9 cellular contexts compared by ENCODE assay signal in the genomic region with DNA sequence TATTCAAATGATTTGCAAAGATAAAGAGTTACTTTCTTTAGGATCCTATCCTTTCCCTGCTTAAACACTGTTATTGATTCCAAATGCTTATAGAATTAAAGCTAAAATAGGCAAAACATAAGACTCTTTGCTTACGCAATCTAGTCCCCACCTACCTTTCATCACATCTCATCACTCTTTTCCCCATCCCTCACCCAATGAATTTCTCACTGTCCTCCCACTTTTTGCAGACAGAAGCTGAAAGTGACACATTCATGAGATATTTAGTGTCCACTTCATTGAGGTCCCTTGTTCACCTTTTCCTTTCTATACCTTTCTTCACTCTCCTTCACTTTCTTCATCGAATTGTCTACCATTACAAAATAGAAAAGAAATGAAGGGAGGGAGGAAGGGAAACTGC. TPM values are rescaled to one million over a fixed set of nuclear protein-coding genes. Genes with fewer than 3 reads are reported as not detected.
DNase-seq lines count a peak whose midpoint lies in the region; ATAC-seq and TF ChIP-seq lines count a peak whose summit lies in the region.
"Had no signal": no experiment of that assay in that cellular context is flagged by ENCODE, and none has a peak within 500 bp of the region (broad histone marks: within the 10 kb centered on the region; RNA-seq: fewer than 3 reads in every experiment).

No MANE protein-coding gene starts in this region.

- H3K4me1 Mint-ChIP-seq in activated CD8-positive, alpha-beta T cell treated with anti-CD3 and anti-CD28 coated beads, Interleukin-2, amount 10 ng/mL, durations not matched to agents 7 days and 5 days (ENCODE audit: low read depth) = peaks cover 10% of the 10 kb centered on the region

- H3K27ac ChIP-seq in ACC112 (ENCODE audit: low read depth, low read length) = no peak overlapping the region

- no peak for ATAC-seq in activated CD8-positive, alpha-beta T cell treated with anti-CD3 and anti-CD28 coated beads, Interleukin-2, amount 10 ng/mL, durations not matched to agents 7 days and 5 days
- ATAC-seq in HG03039 (IDR thresholded peaks at IDR 0.05; ENCODE audit: unreplicated experiment) (no peak), HG03280 (IDR thresholded peaks at IDR 0.05; ENCODE audit: unreplicated experiment) (no peak)

- no peaks in the 10 kb centered on the region for H3K4me1 ChIP-seq in ACC112 (ENCODE audit: control insufficient read depth, insufficient read depth, low read length, unreplicated experiment)

- no peaks in the 10 kb centered on the region for H3K9me3 Mint-ChIP-seq in activated CD8-positive, alpha-beta T cell treated with anti-CD3 and anti-CD28 coated beads, Interleukin-2, amount 10 ng/mL, durations not matched to agents 7 days and 5 days (ENCODE audit: insufficient read depth)

- H3K27ac Mint-ChIP-seq in activated CD8-positive, alpha-beta T cell treated with anti-CD3 and anti-CD28 coated beads, Interleukin-2, amount 10 ng/mL, durations not matched to agents 7 days and 5 days = no peak overlapping the region

- 0 out of 2 replicates have a peak overlapping the region, but pooled peaks have one; percentile 40 for H3K4me3 ChIP-seq in ACC112 (ENCODE audit: low read depth, low read length)

- peak; percentile 7 for DNase-seq in GM20000 (ENCODE audit: low spot score)
- no peak for DNase-seq in activated CD8-positive, alpha-beta T cell treated with anti-CD3 and anti-CD28 coated beads, Interleukin-2, amount 10 ng/mL, durations not matched to agents 7 days and 5 days
- DNase-seq in kidney tubule cell (ENCODE audit: low spot score) = peak; percentile 2
- DNase-seq in posterior vena cava (ENCODE audit: low spot score) = no peak
- no peak for DNase-seq in middle frontal gyrus (ENCODE audit: extremely low spot score, low spot score)
- DNase-seq: esophagus squamous epithelium had no signal

- no peak for TF ChIP-seq CTCF in GM20000 (IDR thresholded peaks at IDR 0.05; ENCODE audit: extremely low read depth, missing control alignments)

- no peaks in the 10 kb centered on the region for H3K36me3 Mint-ChIP-seq in activated CD8-positive, alpha-beta T cell treated with anti-CD3 and anti-CD28 coated beads, Interleukin-2, amount 10 ng/mL, durations not matched to agents 7 days and 5 days (ENCODE audit: low read depth)

- CTCF ChIA-PET in activated CD8-positive, alpha-beta T cell treated with anti-CD3 and anti-CD28 coated beads, Interleukin-2, amount 10 ng/mL, durations not matched to agents 7 days and 5 days (lab: Charles Lee) = no interaction called here

- POLR2A ChIA-PET in activated CD8-positive, alpha-beta T cell treated with anti-CD3 and anti-CD28 coated beads, Interleukin-2, amount 10 ng/mL, durations not matched to agents 7 days and 5 days (lab: Charles Lee) = no interaction called here

- no peaks in the 10 kb centered on the region for H3K79me2 ChIP-seq in ACC112 (ENCODE audit: control insufficient read depth, insufficient read depth, low read length, unreplicated experiment)

- H3K36me3 ChIP-seq in ACC112 (ENCODE audit: insufficient read depth, low read length) = no peaks in the 10 kb centered on the region
- H3K36me3 ChIP-seq: esophagus squamous epithelium had no signal

- intact Hi-C loops in posterior vena cava (cut with DNase I) = no loop called here

- H2AFZ ChIP-seq in ACC112 (ENCODE audit: low read length, unreplicated experiment) = no peak overlapping the region

- peak overlapping the region; percentile 15 for H3K4me3 Mint-ChIP-seq in activated CD8-positive, alpha-beta T cell treated with anti-CD3 and anti-CD28 coated beads, Interleukin-2, amount 10 ng/mL, durations not matched to agents 7 days and 5 days

- peaks cover 24% of the 10 kb centered on the region for H3K27me3 Mint-ChIP-seq in activated CD8-positive, alpha-beta T cell treated with anti-CD3 and anti-CD28 coated beads, Interleukin-2, amount 10 ng/mL, durations not matched to agents 7 days and 5 days (ENCODE audit: low read depth)

- peaks cover 27% of the 10 kb centered on the region for H3K27me3 ChIP-seq in ACC112 (ENCODE audit: insufficient read depth, low read length)
- H3K27me3 ChIP-seq: esophagus squamous epithelium had no signal

RNA-seq across cellular contexts. Expression of gene SATL1, which starts 0.4 kb away (rescaled TPM):
- total RNA-seq in activated CD8-positive, alpha-beta T cell treated with anti-CD3 and anti-CD28 coated beads, Interleukin-2, amount 10 ng/mL, durations not matched to agents 7 days and 5 days = not detected
- not detected for total RNA-seq in posterior vena cava
- total RNA-seq: esophagus squamous epithelium had no signal

RNA-seq across cellular contexts. Expression of gene ZNF711, which starts 0.6 kb away (rescaled TPM):
- total RNA-seq in activated CD8-positive, alpha-beta T cell treated with anti-CD3 and anti-CD28 coated beads, Interleukin-2, amount 10 ng/mL, durations not matched to agents 7 days and 5 days = under 1 TPM; 0.10 to 0.11 TPM
- total RNA-seq in posterior vena cava = 1 to 10 TPM; 3.2 to 4.7 TPM

Comparison
In these comparisons a context has a peak if more than half of its experiments do, and no peak if none do; other contexts are left out.
1. DNase-seq: peak in GM20000 (single experiment) and kidney tubule cell (single experiment); none in activated CD8-positive, alpha-beta T cell treated with anti-CD3 and anti-CD28 coated beads, Interleukin-2, amount 10 ng/mL, durations not matched to agents 7 days and 5 days (single experiment), posterior vena cava (single experiment) and middle frontal gyrus (single experiment).